8 cellular contexts compared by ENCODE assay signal in genomic region chr22:22770280-22770871, GRCh38.
A peak's percentile ranks its signal among the peaks of the same experiment; 100 is the strongest.
DNase-seq lines count a peak whose midpoint lies in the region; ATAC-seq and TF ChIP-seq lines count a peak whose summit lies in the region.

No MANE protein-coding gene starts in this region.

- H3K9me3 Mint-ChIP-seq in activated T-cell treated with anti-CD3 and anti-CD28 coated beads, Interleukin-2, amount 50 U/mL, for 4 hours = no peaks in the 10 kb centered on the region

- DNase-seq in heart left ventricle = no peak
- DNase-seq in Right ventricle myocardium superior = no peak
- peak; percentile 40 for DNase-seq in NCI-H460 (ENCODE audit: extremely low read depth, low read depth)
- DNase-seq in activated T-cell treated with anti-CD3 and anti-CD28 coated beads, Interleukin-2, amount 50 U/mL, for 4 hours = peak; percentile 40
- DNase-seq in fibroblast of villous mesenchyme (ENCODE audit: low read depth) = peak; percentile 20
- DNase-seq in retina = peak; percentile 33
- DNase-seq in posterior vena cava (ENCODE audit: low spot score) = no peak

- TF ChIP-seq CTCF in heart left ventricle (IDR thresholded peaks at IDR 0.05) = peak; percentile 15 to 70 (median 56)
- peak; percentile 81 for TF ChIP-seq CTCF in fibroblast of villous mesenchyme (IDR thresholded peaks at IDR 0.05; ENCODE audit: insufficient read depth, low read depth, low read length)

- H3K27me3 Mint-ChIP-seq in activated T-cell treated with anti-CD3 and anti-CD28 coated beads, Interleukin-2, amount 50 U/mL, for 4 hours (ENCODE audit: low read depth) = peaks cover 10% of the 10 kb centered on the region

- WGBS in heart left ventricle, 4 donors = 32 to 50% (median 41%) methylated on average over 4 of the region's 4 CpGs

- no peak for TF ChIP-seq POLR2A in heart left ventricle (IDR thresholded peaks at IDR 0.05)

- no peak overlapping the region for H3K4me3 Mint-ChIP-seq in activated T-cell treated with anti-CD3 and anti-CD28 coated beads, Interleukin-2, amount 50 U/mL, for 4 hours

- H3K4me1 ChIP-seq in heart left ventricle = no peaks in the 10 kb centered on the region

- no peaks in the 10 kb centered on the region for H3K36me3 Mint-ChIP-seq in activated T-cell treated with anti-CD3 and anti-CD28 coated beads, Interleukin-2, amount 50 U/mL, for 4 hours (ENCODE audit: insufficient read depth)

- ATAC-seq in heart left ventricle = peak in 1 of 4 donors; percentile 47
- no peak for ATAC-seq in Right ventricle myocardium superior (ENCODE audit: poor library complexity)
- ATAC-seq in activated T-cell treated with anti-CD3 and anti-CD28 coated beads, Interleukin-2, amount 50 U/mL, for 4 hours = peak; percentile 28 to 63
- ATAC-seq in GM19023 (IDR thresholded peaks at IDR 0.05; ENCODE audit: unreplicated experiment) = no peak

- no peak overlapping the region for H3K27ac ChIP-seq in heart left ventricle

- peaks cover 8% of the 10 kb centered on the region for H3K4me1 Mint-ChIP-seq in activated T-cell treated with anti-CD3 and anti-CD28 coated beads, Interleukin-2, amount 50 U/mL, for 4 hours (ENCODE audit: low read depth)

- H3K9me3 ChIP-seq in heart left ventricle = no peaks in the 10 kb centered on the region

- no peak overlapping the region for H3K4me3 ChIP-seq in heart left ventricle
- no peak overlapping the region for H3K4me3 ChIP-seq in fibroblast of villous mesenchyme (ENCODE audit: low read depth, low read length)

- H3K36me3 ChIP-seq in heart left ventricle = no peaks in the 10 kb centered on the region

- peaks cover 0 to 20% (median 0%) of the 10 kb centered on the region in 9 donors for H3K27me3 ChIP-seq in heart left ventricle

- intact Hi-C loops in heart left ventricle (cut with DNase I) = no loop called here
- intact Hi-C loops in Right ventricle myocardium superior (cut with DNase I) = no loop called here
- intact Hi-C loops in posterior vena cava (cut with DNase I) = no loop called here

Comparison
In these comparisons a context has a peak if more than half of its experiments do, and no peak if none do; other contexts are left out.
1. ATAC-seq: peak in activated T-cell treated with anti-CD3 and anti-CD28 coated beads, Interleukin-2, amount 50 U/mL, for 4 hours (2 of 2); none in Right ventricle myocardium superior (single experiment) and GM19023 (single experiment).
2. DNase-seq: peak in NCI-H460 (single experiment), activated T-cell treated with anti-CD3 and anti-CD28 coated beads, Interleukin-2, amount 50 U/mL, for 4 hours (single experiment), fibroblast of villous mesenchyme (single experiment) and retina (single experiment); none in heart left ventricle (0 of 5), Right ventricle myocardium superior (single experiment) and posterior vena cava (single experiment).